8 cellular contexts compared by ENCODE assay signal in genomic region chrX:23699636-23700194, GRCh38. TPM values are rescaled to one million over a fixed set of nuclear protein-coding genes. Genes with fewer than 3 reads are reported as not detected.
DNase-seq lines count a peak whose midpoint lies in the region; ATAC-seq lines count a peak whose summit lies in the region.

No MANE protein-coding gene starts in this region.

- H3K4me1 Mint-ChIP-seq in activated T-helper 1 cell treated with anti-CD3 and anti-CD28 coated beads, Interleukin-12 subunit alpha, Interleukin-12 subunit beta, Interleukin-2, Interleukin-4 antibody, amounts not matched to agents 30 ng/mL and 10 ng/mL and 1 ng/mL, durations not matched to agents 14 hours and 24 hours and 36 hours (ENCODE audit: low read depth): no peaks in the 10 kb centered on the region

- H3K9me3 Mint-ChIP-seq in activated T-helper 1 cell treated with anti-CD3 and anti-CD28 coated beads, Interleukin-12 subunit alpha, Interleukin-12 subunit beta, Interleukin-2, Interleukin-4 antibody, amounts not matched to agents 30 ng/mL and 10 ng/mL and 1 ng/mL, durations not matched to agents 14 hours and 24 hours and 36 hours: no peaks in the 10 kb centered on the region

- H3K27ac Mint-ChIP-seq in activated T-helper 1 cell treated with anti-CD3 and anti-CD28 coated beads, Interleukin-12 subunit alpha, Interleukin-12 subunit beta, Interleukin-2, Interleukin-4 antibody, amounts not matched to agents 30 ng/mL and 10 ng/mL and 1 ng/mL, durations not matched to agents 14 hours and 24 hours and 36 hours: no peak overlapping the region

- ATAC-seq in HG03460 (IDR thresholded peaks at IDR 0.05; ENCODE audit: unreplicated experiment): peak; percentile 64
- ATAC-seq in GM19452 (IDR thresholded peaks at IDR 0.05; ENCODE audit: unreplicated experiment): no peak

- no peaks in the 10 kb centered on the region for H3K27me3 Mint-ChIP-seq in activated T-helper 1 cell treated with anti-CD3 and anti-CD28 coated beads, Interleukin-12 subunit alpha, Interleukin-12 subunit beta, Interleukin-2, Interleukin-4 antibody, amounts not matched to agents 30 ng/mL and 10 ng/mL and 1 ng/mL, durations not matched to agents 14 hours and 24 hours and 36 hours (ENCODE audit: insufficient read depth)

- DNase-seq in ELR (ENCODE audit: low read depth) (peak; percentile 6), medulla oblongata (ENCODE audit: extremely low spot score) (peak; percentile 51), NCI-H1694 (lab: John Stamatoyannopoulos, UW) (no peak), NCI-H526 (lab: John Stamatoyannopoulos, UW) (no peak)
- DNase-seq in activated gamma-delta T cell treated with anti-CD3 and anti-CD28 coated beads, Interleukin-2, amount 50 U/mL, for 16 hours (ENCODE audit: low read depth): peak; percentile 14
- no peak for DNase-seq in activated T-helper 1 cell treated with anti-CD3 and anti-CD28 coated beads, Interleukin-12 subunit alpha, Interleukin-12 subunit beta, Interleukin-2, Interleukin-4 antibody, amounts not matched to agents 30 ng/mL and 10 ng/mL and 1 ng/mL, durations not matched to agents 14 hours and 24 hours and 36 hours (ENCODE audit: low spot score)

- H3K4me3 Mint-ChIP-seq in activated T-helper 1 cell treated with anti-CD3 and anti-CD28 coated beads, Interleukin-12 subunit alpha, Interleukin-12 subunit beta, Interleukin-2, Interleukin-4 antibody, amounts not matched to agents 30 ng/mL and 10 ng/mL and 1 ng/mL, durations not matched to agents 14 hours and 24 hours and 36 hours: no peak overlapping the region

- intact Hi-C loops in activated T-helper 1 cell treated with anti-CD3 and anti-CD28 coated beads, Interleukin-12 subunit alpha, Interleukin-12 subunit beta, Interleukin-2, Interleukin-4 antibody, amounts not matched to agents 30 ng/mL and 10 ng/mL and 1 ng/mL, durations not matched to agents 14 hours and 24 hours and 36 hours (cut with micrococcal nuclease): no loop called here

- H3K36me3 Mint-ChIP-seq in activated T-helper 1 cell treated with anti-CD3 and anti-CD28 coated beads, Interleukin-12 subunit alpha, Interleukin-12 subunit beta, Interleukin-2, Interleukin-4 antibody, amounts not matched to agents 30 ng/mL and 10 ng/mL and 1 ng/mL, durations not matched to agents 14 hours and 24 hours and 36 hours (ENCODE audit: low read depth): peaks cover 13% of the 10 kb centered on the region

RNA-seq across cellular contexts. Expression of gene PRDX4, which starts 32.4 kb away (rescaled TPM):
- total RNA-seq in activated T-helper 1 cell treated with anti-CD3 and anti-CD28 coated beads, Interleukin-12 subunit alpha, Interleukin-12 subunit beta, Interleukin-2, Interleukin-4 antibody, amounts not matched to agents 30 ng/mL and 10 ng/mL and 1 ng/mL, durations not matched to agents 14 hours and 24 hours and 36 hours: 75.5 and 83.2 TPM in 2 replicates

RNA-seq across cellular contexts. Expression of gene ACOT9, which starts 43.4 kb away (rescaled TPM):
- 58.3 and 60.3 TPM in 2 replicates for total RNA-seq in activated T-helper 1 cell treated with anti-CD3 and anti-CD28 coated beads, Interleukin-12 subunit alpha, Interleukin-12 subunit beta, Interleukin-2, Interleukin-4 antibody, amounts not matched to agents 30 ng/mL and 10 ng/mL and 1 ng/mL, durations not matched to agents 14 hours and 24 hours and 36 hours

Comparison
In these comparisons a context has a peak if more than half of its experiments do, and no peak if none do; other contexts are left out.
1. DNase-seq: peak in ELR (single experiment), activated gamma-delta T cell treated with anti-CD3 and anti-CD28 coated beads, Interleukin-2, amount 50 U/mL, for 16 hours (single experiment) and medulla oblongata (single experiment); none in activated T-helper 1 cell treated with anti-CD3 and anti-CD28 coated beads, Interleukin-12 subunit alpha, Interleukin-12 subunit beta, Interleukin-2, Interleukin-4 antibody, amounts not matched to agents 30 ng/mL and 10 ng/mL and 1 ng/mL, durations not matched to agents 14 hours and 24 hours and 36 hours (single experiment), NCI-H1694 (single experiment) and NCI-H526 (0 of 2).